21 cellular contexts compared by ENCODE assay signal in the genomic region with DNA sequence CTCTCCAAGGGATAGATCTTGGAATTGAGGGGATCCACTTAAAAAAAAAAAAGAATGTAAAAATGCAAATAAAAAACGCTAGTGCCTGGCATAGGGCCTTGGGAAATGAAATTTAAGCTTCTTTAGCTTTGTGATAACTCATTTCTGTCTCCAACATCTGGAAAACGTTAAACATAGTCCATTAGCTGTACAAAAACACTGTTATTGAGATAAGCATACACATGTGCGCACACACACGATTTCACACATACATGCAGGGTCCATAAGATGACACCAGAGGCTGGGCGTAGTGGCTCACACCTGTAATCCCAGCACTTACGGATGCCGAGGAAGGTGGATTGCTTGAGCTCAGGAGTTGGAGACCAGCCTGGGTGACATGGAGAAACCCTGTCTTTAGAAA.
"Had no signal": no experiment of that assay in that cellular context is flagged by ENCODE, and none has a peak within 500 bp of the region (broad histone marks: within the 10 kb centered on the region; RNA-seq: fewer than 3 reads in every experiment).

No MANE protein-coding gene starts in this region.

- H3K4me3 ChIP-seq: left lung, lung, ovary, right atrium auricular region, right lobe of liver, smooth muscle cell, tibial nerve, uterus had no signal

- H3K4me1 ChIP-seq: left lung, right atrium auricular region, right lobe of liver, tibial nerve, uterus had no signal

- ATAC-seq: left cardiac atrium; left lung; natural killer cell; right lobe of liver; stimulated activated memory B cell treated with anti-CD40 and anti-IgM and Interleukin-4, amounts not matched to agents 10 μg/mL and 1 μg/mL and 100 μg/mL, for 72 hours; stimulated activated naive CD8-positive, alpha-beta T cell treated with anti-CD3 and anti-CD28 coated beads, Interleukin-15, amount 100 ng/mL, for 72 hours had no signal

- DNase-seq: kidney glomerular epithelial cell; left cardiac atrium; left lung; mesendoderm; naive B cell; natural killer cell; ovary; right lobe of liver; stimulated activated CD4-positive, alpha-beta T cell treated with anti-CD3 and anti-CD28 coated beads, Interleukin-1b, Interleukin-23, amount 100 ng/mL, for 48 hours; stimulated activated CD4-positive, alpha-beta T cell treated with anti-CD3 and anti-CD28 coated beads, Interleukin-2, amount 100 ng/mL, for 48 hours; stimulated activated CD4-positive, alpha-beta T cell treated with anti-CD3 and anti-CD28 coated beads, Interleukin-4, amount 100 ng/mL, for 4 hours; stimulated activated CD8-positive, alpha-beta memory T cell treated with anti-CD3 and anti-CD28 coated beads, Interleukin-4, amount 100 ng/mL, for 48 hours; stimulated activated naive CD4-positive, alpha-beta T cell treated with Interleukin-2 at 50 U/mL for 16 hours; stimulated activated naive CD8-positive, alpha-beta T cell treated with anti-CD3 and anti-CD28 coated beads, Interleukin-15, amount 100 ng/mL, for 72 hours; substantia nigra; uterus had no signal

- H3K4me2 ChIP-seq: smooth muscle cell had no signal

- H3K9me3 ChIP-seq: left lung, ovary, right atrium auricular region, right lobe of liver, tibial nerve, uterus had no signal

- H3K36me3 ChIP-seq: left lung, ovary, right atrium auricular region, right lobe of liver, tibial nerve, uterus had no signal

- H3K27me3 ChIP-seq: left lung, ovary, right atrium auricular region, right lobe of liver, tibial nerve, uterus had no signal

- H3K27ac ChIP-seq: left lung, ovary, right atrium auricular region, right lobe of liver, tibial nerve, uterus had no signal
